In genomic region chr20:44475694-44476560, GRCh38 we compare ENCODE assay signal across 8 cellular contexts. TPM values are rescaled to one million over a fixed set of nuclear protein-coding genes. Genes with fewer than 3 reads are reported as not detected.
DNase-seq lines count a peak whose midpoint lies in the region; ATAC-seq and TF ChIP-seq lines count a peak whose summit lies in the region.

Gene TTPAL, plus strand, starts transcription at chr20:44475874. Its CDS starts 4,126 bp downstream, at chr20:44480000.

- H3K79me2 ChIP-seq in hepatocyte, result peaks cover 17% of the 10 kb centered on the region

- peak; percentile 70 to 71 for DNase-seq in NCI-H187 (lab: John Stamatoyannopoulos, UW)
- DNase-seq in T-helper 2 cell treated with Interferon-gamma antibody and Interleukin-4, amounts not matched to agents 5 μg/mL and 100 μg/mL, for 36 hours (ENCODE audit: low spot score), result peak; percentile 92
- peak in 57 of 58 donors; percentile 21 to 90 (median 78) for DNase-seq in anterior cingulate cortex (lab: John Stamatoyannopoulos, UW)
- DNase-seq in hepatocyte (ENCODE audit: low spot score), result peak; percentile 97
- peak; percentile 89 to 96 for DNase-seq in aorta

- peak within 1 kb of the TSS; percentile 94 for H3K4me3 Mint-ChIP-seq in T-helper 2 cell treated with Interferon-gamma antibody and Interleukin-4, amounts not matched to agents 5 μg/mL and 100 μg/mL, for 36 hours

- H3K27me3 ChIP-seq in hepatocyte (no peaks in the 10 kb centered on the region), rectal smooth muscle tissue (ENCODE audit: control insufficient read depth, insufficient read depth, low read length) (no peaks in the 10 kb centered on the region), aorta (ENCODE audit: control insufficient read depth in 1 of 2, insufficient read depth in 2 of 2, low read length in 1 of 2) (no peaks in the 10 kb centered on the region)

- peak within 1 kb of the TSS; percentile 97 for H3K27ac Mint-ChIP-seq in T-helper 2 cell treated with Interferon-gamma antibody and Interleukin-4, amounts not matched to agents 5 μg/mL and 100 μg/mL, for 36 hours

- H3K4me3 ChIP-seq in hepatocyte (peak within 1 kb of the TSS; percentile 65), rectal smooth muscle tissue (ENCODE audit: low read length) (peak within 1 kb of the TSS; percentile 62), aorta (ENCODE audit: low read length in 2 of 2) (peak within 1 kb of the TSS; percentile 50 to 55)

- H3K9ac ChIP-seq in rectal smooth muscle tissue (ENCODE audit: low read length), result peak within 1 kb of the TSS; percentile 63

- no peaks in the 10 kb centered on the region for H3K9me2 ChIP-seq in hepatocyte (replicated peaks; ENCODE audit: insufficient read depth)

- peak; percentile 92 for ATAC-seq in GM18505 (IDR thresholded peaks at IDR 0.05; ENCODE audit: unreplicated experiment)
- peak; percentile 93 for ATAC-seq in HG02943 (IDR thresholded peaks at IDR 0.05; ENCODE audit: low read depth, unreplicated experiment)
- peak; percentile 97 for ATAC-seq in aorta (ENCODE audit: low FRiP score)

- H3K4me1 ChIP-seq in hepatocyte (ENCODE audit: insufficient read depth) (peaks cover 6% of the 10 kb centered on the region), rectal smooth muscle tissue (ENCODE audit: control insufficient read depth, insufficient read depth, low read length) (peaks cover 12% of the 10 kb centered on the region), aorta (ENCODE audit: control insufficient read depth in 1 of 2, insufficient read depth in 2 of 2, low read length in 2 of 2) (no peaks in the 10 kb centered on the region)

- H3K4me1 Mint-ChIP-seq in T-helper 2 cell treated with Interferon-gamma antibody and Interleukin-4, amounts not matched to agents 5 μg/mL and 100 μg/mL, for 36 hours (ENCODE audit: low read depth), result peaks cover 19% of the 10 kb centered on the region

- H3K9me3 Mint-ChIP-seq in T-helper 2 cell treated with Interferon-gamma antibody and Interleukin-4, amounts not matched to agents 5 μg/mL and 100 μg/mL, for 36 hours, result no peaks in the 10 kb centered on the region

- intact Hi-C loops in aorta (cut with DNase I), result loop anchor here (5.0 kb wide), 2 partner anchors 46 to 136 kb away; partner anchors contain the start of gene SERINC3 (in 1 of the 2)

- H3K9me3 ChIP-seq in hepatocyte (ENCODE audit: low read depth), result no peaks in the 10 kb centered on the region
- H3K9me3 ChIP-seq in aorta (ENCODE audit: control insufficient read depth, low read length), result no peaks in the 10 kb centered on the region

- H3K36me3 Mint-ChIP-seq in T-helper 2 cell treated with Interferon-gamma antibody and Interleukin-4, amounts not matched to agents 5 μg/mL and 100 μg/mL, for 36 hours (ENCODE audit: low read depth), result no peaks in the 10 kb centered on the region

- peak; percentile 98 for TF ChIP-seq POLR2A in GM18505 (IDR thresholded peaks at IDR 0.05; ENCODE audit: borderline replicate concordance, extremely low read depth, insufficient read depth, insufficient read length)

- WGBS in hepatocyte (ENCODE audit: low lambda C conversion rate, missing lambda C conversion rate), result 4% methylated on average over 49 of the region's 55 CpGs
- WGBS in aorta, 2 donors, result 2% methylated on average over 55 of the region's 55 CpGs

- H3K36me3 ChIP-seq in hepatocyte (replicated peaks; ENCODE audit: insufficient read depth, low read depth), result no peaks in the 10 kb centered on the region
- no peaks in the 10 kb centered on the region for H3K36me3 ChIP-seq in rectal smooth muscle tissue (ENCODE audit: control insufficient read depth, insufficient read depth, low read length)
- H3K36me3 ChIP-seq in aorta (ENCODE audit: control insufficient read depth in 1 of 2, insufficient read depth in 2 of 2, low read length in 1 of 2), result peaks cover 0 to 5% of the 10 kb centered on the region in 2 donors

- H3K27me3 Mint-ChIP-seq in T-helper 2 cell treated with Interferon-gamma antibody and Interleukin-4, amounts not matched to agents 5 μg/mL and 100 μg/mL, for 36 hours (ENCODE audit: low read depth), result no peaks in the 10 kb centered on the region

- H3K27ac ChIP-seq in hepatocyte (peak within 1 kb of the TSS; percentile 80), rectal smooth muscle tissue (ENCODE audit: low read depth, low read length) (peak within 1 kb of the TSS; percentile 70), aorta (ENCODE audit: low read depth in 1 of 2, low read length in 2 of 2) (peak within 1 kb of the TSS; percentile 51 to 60)

- no peaks in the 10 kb centered on the region for H4K20me1 ChIP-seq in hepatocyte (ENCODE audit: insufficient read depth, poor library complexity, severe bottlenecking)

- peak within 1 kb of the TSS; percentile 89 for H2AFZ ChIP-seq in hepatocyte

- H3K4me2 ChIP-seq in hepatocyte, result peak within 1 kb of the TSS; percentile 86

- peak; percentile 41 for TF ChIP-seq CTCF in hepatocyte (IDR thresholded peaks at IDR 0.05; ENCODE audit: poor library complexity)

RNA-seq across cellular contexts. Expression of gene TTPAL, which starts in this region (rescaled TPM):
- total RNA-seq in hepatocyte (11.9 and 12.9 TPM in 2 replicates), aorta (10 to 100 TPM in 1 of 2 donors, 1 to 10 TPM in 1; 7.6 to 11.8 TPM)
- polyA plus RNA-seq in hepatocyte (10.3 and 14.7 TPM in 2 replicates), aorta (1 to 10 TPM; 1.8 to 4.2 TPM)

Comparison
In these comparisons a context has a peak if more than half of its experiments do, and no peak if none do; other contexts are left out.
1. Peak in every context shown above with its lines: DNase-seq, ATAC-seq, H3K4me3 ChIP-seq and H3K27ac ChIP-seq.